Comparison of ENCODE assay signal across 19 cellular contexts in genomic region chr1:75174031-75174760, GRCh38. TPM values are rescaled to one million over a fixed set of nuclear protein-coding genes. Genes with fewer than 3 reads are reported as not detected.
"Had no signal": no experiment of that assay in that cellular context is flagged by ENCODE, and none has a peak within 500 bp of the region (broad histone marks: within the 10 kb centered on the region; RNA-seq: fewer than 3 reads in every experiment).

No MANE protein-coding gene starts in this region.

- H3K9me3 Mint-ChIP-seq: activated naive CD4-positive, alpha-beta T cell treated with anti-CD3 and anti-CD28 coated beads, Interleukin-2, amount 10 ng/mL, durations not matched to agents 7 days and 5 days had no signal

- H3K27ac Mint-ChIP-seq: activated naive CD4-positive, alpha-beta T cell treated with anti-CD3 and anti-CD28 coated beads, Interleukin-2, amount 10 ng/mL, durations not matched to agents 7 days and 5 days; naive thymus-derived CD4-positive, alpha-beta T cell; stimulated activated naive CD8-positive, alpha-beta T cell treated with anti-CD3 and anti-CD28 coated beads, Interleukin-15, amount 100 ng/mL, for 72 hours had no signal

- H3K9me3 ChIP-seq: mucosa of descending colon, ovary, testis had no signal

- ATAC-seq: left lobe of liver; mucosa of descending colon; naive thymus-derived CD4-positive, alpha-beta T cell; sciatic nerve; stimulated activated naive CD8-positive, alpha-beta T cell treated with anti-CD3 and anti-CD28 coated beads, Interleukin-15, amount 100 ng/mL, for 72 hours had no signal

- H3K4me3 ChIP-seq: cardiac muscle cell, hepatocyte, mucosa of descending colon, ovary, spleen, testis had no signal

- DNase-seq: activated CD4-positive, alpha-beta T cell treated with anti-CD3 and anti-CD28 coated beads for 1 hour; activated CD4-positive, alpha-beta T cell treated with anti-CD3 and anti-CD28 coated beads, Interleukin-2, amount 50 U/mL, for 48 hours; activated naive CD4-positive, alpha-beta T cell treated with anti-CD3 and anti-CD28 coated beads, Interleukin-2, amount 10 ng/mL, durations not matched to agents 7 days and 5 days; islet precursor cell; mammary epithelial cell; mucosa of descending colon; naive thymus-derived CD4-positive, alpha-beta T cell; ovary; spleen; stimulated activated naive CD8-positive, alpha-beta T cell treated with anti-CD3 and anti-CD28 coated beads, Interleukin-15, amount 100 ng/mL, for 72 hours; T-helper 9 cell; testis had no signal

- H3K4me1 Mint-ChIP-seq: activated naive CD4-positive, alpha-beta T cell treated with anti-CD3 and anti-CD28 coated beads, Interleukin-2, amount 10 ng/mL, durations not matched to agents 7 days and 5 days; naive thymus-derived CD4-positive, alpha-beta T cell; stimulated activated naive CD8-positive, alpha-beta T cell treated with anti-CD3 and anti-CD28 coated beads, Interleukin-15, amount 100 ng/mL, for 72 hours had no signal

- H3K36me3 Mint-ChIP-seq: activated naive CD4-positive, alpha-beta T cell treated with anti-CD3 and anti-CD28 coated beads, Interleukin-2, amount 10 ng/mL, durations not matched to agents 7 days and 5 days; naive thymus-derived CD4-positive, alpha-beta T cell had no signal

- H3K36me3 ChIP-seq: cardiac muscle cell, ovary, spleen had no signal

- H3K4me3 Mint-ChIP-seq: activated naive CD4-positive, alpha-beta T cell treated with anti-CD3 and anti-CD28 coated beads, Interleukin-2, amount 10 ng/mL, durations not matched to agents 7 days and 5 days; naive thymus-derived CD4-positive, alpha-beta T cell; stimulated activated naive CD8-positive, alpha-beta T cell treated with anti-CD3 and anti-CD28 coated beads, Interleukin-15, amount 100 ng/mL, for 72 hours had no signal

- H3K27me3 ChIP-seq: cardiac muscle cell, hepatocyte, ovary, spleen, testis had no signal

RNA-seq across cellular contexts. Expression of gene LHX8, which starts 40.0 kb away (rescaled TPM):
- total RNA-seq: glomerular endothelial cell; left lobe of liver; mammary epithelial cell; mucosa of descending colon; naive thymus-derived CD4-positive, alpha-beta T cell; ovary; pulmonary artery endothelial cell; sciatic nerve; spleen had no signal
- polyA plus RNA-seq: adipose tissue; mammary epithelial cell; naive thymus-derived CD4-positive, alpha-beta T cell; spleen had no signal
